In the genomic region with DNA sequence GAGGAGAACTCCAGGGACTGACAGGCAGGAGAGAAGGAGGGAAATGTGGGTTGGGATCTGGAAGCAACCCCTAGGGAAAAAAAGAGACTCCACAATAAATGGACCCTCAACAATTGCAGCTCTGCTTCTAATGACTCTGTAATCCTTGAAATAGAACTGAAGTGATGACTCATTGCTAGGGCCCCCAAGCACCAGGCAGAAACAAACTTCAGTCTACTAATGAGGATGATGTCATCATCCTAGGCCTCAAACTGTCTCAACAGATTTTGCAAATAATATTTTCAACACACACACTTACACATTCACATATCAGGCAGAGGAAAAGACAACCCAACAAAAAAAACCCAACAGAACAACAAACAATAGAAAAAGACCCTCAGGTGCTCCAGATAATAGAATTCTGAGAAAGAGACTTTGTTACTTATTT, we compare ENCODE assay signal across 1 cellular context.
TF ChIP-seq lines count a peak whose summit lies in the region.

No MANE protein-coding gene starts in this region.

TF ChIP-seq in K562, 482 proteins besides CTCF, POLR2A, EP300 and RAD21 (continued from another document):
- TF ChIP-seq, protein P1, sequence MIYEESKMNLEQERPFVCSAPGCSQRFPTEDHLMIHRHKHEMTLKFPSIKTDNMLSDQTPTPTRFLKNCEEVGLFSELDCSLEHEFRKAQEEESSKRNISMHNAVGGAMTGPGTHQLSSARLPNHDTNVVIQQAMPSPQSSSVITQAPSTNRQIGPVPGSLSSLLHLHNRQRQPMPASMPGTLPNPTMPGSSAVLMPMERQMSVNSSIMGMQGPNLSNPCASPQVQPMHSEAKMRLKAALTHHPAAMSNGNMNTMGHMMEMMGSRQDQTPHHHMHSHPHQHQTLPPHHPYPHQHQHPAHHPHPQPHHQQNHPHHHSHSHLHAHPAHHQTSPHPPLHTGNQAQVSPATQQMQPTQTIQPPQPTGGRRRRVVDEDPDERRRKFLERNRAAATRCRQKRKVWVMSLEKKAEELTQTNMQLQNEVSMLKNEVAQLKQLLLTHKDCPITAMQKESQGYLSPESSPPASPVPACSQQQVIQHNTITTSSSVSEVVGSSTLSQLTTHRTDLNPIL (CRISPR knock-in tag; IDR thresholded peaks at IDR 0.05) = no peak
- TF ChIP-seq, protein P2, sequence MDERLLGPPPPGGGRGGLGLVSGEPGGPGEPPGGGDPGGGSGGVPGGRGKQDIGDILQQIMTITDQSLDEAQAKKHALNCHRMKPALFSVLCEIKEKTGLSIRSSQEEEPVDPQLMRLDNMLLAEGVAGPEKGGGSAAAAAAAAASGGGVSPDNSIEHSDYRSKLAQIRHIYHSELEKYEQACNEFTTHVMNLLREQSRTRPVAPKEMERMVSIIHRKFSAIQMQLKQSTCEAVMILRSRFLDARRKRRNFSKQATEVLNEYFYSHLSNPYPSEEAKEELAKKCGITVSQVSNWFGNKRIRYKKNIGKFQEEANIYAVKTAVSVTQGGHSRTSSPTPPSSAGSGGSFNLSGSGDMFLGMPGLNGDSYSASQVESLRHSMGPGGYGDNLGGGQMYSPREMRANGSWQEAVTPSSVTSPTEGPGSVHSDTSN (CRISPR knock-in tag; IDR thresholded peaks at IDR 0.05; ENCODE audit: low read depth) = no peak
- TF ChIP-seq, protein P2 (tag; conservative IDR thresholded peaks at IDR 0.05; ENCODE audit: low read depth) = no peak
- TF ChIP-seq TRIM24 (IDR thresholded peaks at IDR 0.05) (peak in 1 of 2 experiments; percentile 25; a peak in 1 of 4 replicates), C11orf30 (IDR thresholded peaks at IDR 0.05; ENCODE audit: low read depth) (peak; percentile 82), BACH1 (tag; IDR thresholded peaks at IDR 0.05) (peak; percentile 80), MEIS2 (IDR thresholded peaks at IDR 0.05; ENCODE audit: partially characterized antibody) (peak; percentile 2), ZFX (CRISPR knock-in tag; IDR thresholded peaks at IDR 0.05) (peak; percentile 70), ZNF75A (CRISPR knock-in tag; IDR thresholded peaks at IDR 0.05) (no peak), NFIX (CRISPR knock-in tag; IDR thresholded peaks at IDR 0.05; ENCODE audit: low read depth) (no peak), MXI1 (IDR thresholded peaks at IDR 0.05; ENCODE audit: low read depth, low read length) (no peak), MTA2 (IDR thresholded peaks at IDR 0.05; ENCODE audit: low read depth) (peak; percentile 14; the same call in 1 of the 2 replicates), TCF7L2 (IDR thresholded peaks at IDR 0.05; ENCODE audit: low read depth, low read length) (no peak), NFRKB (IDR thresholded peaks at IDR 0.05; ENCODE audit: low read depth) (no peak), ZNF347 (CRISPR knock-in tag; IDR thresholded peaks at IDR 0.05; ENCODE audit: low read depth) (no peak), WHSC1 (IDR thresholded peaks at IDR 0.05; ENCODE audit: low read length) (no peak), RFX1 (IDR thresholded peaks at IDR 0.05) (no peak; the same call in 1 of the 2 replicates), NFE2 (IDR thresholded peaks at IDR 0.05; ENCODE audit: low read depth) (peak; percentile 78), ZNF57 (CRISPR knock-in tag; IDR thresholded peaks at IDR 0.05) (no peak), XRCC5 (IDR thresholded peaks at IDR 0.05; ENCODE audit: low read depth, low read length) (no peak), CBFB (CRISPR knock-in tag; IDR thresholded peaks at IDR 0.05) (no peak), ZNF316 (IDR thresholded peaks at IDR 0.05) (peak; percentile 86), ZNF311 (CRISPR knock-in tag; IDR thresholded peaks at IDR 0.05) (no peak), MTA1 (IDR thresholded peaks at IDR 0.05; ENCODE audit: borderline replicate concordance) (0 out of 2 replicates have a peak, but pooled peaks have one; percentile 75), ZNF589 (CRISPR knock-in tag; IDR thresholded peaks at IDR 0.05; ENCODE audit: low read depth) (0 out of 2 replicates have a peak, but pooled peaks have one; percentile 33), ASH1L (IDR thresholded peaks at IDR 0.05; ENCODE audit: borderline replicate concordance, low read depth, partially characterized antibody) (no peak), MAFK (IDR thresholded peaks at IDR 0.05; ENCODE audit: low read length) (peak; percentile 33; the same call in 1 of the 2 replicates), PURB (CRISPR knock-in tag; IDR thresholded peaks at IDR 0.05; ENCODE audit: low read depth) (no peak), BRD4 (IDR thresholded peaks at IDR 0.05) (no peak), ZNF239 (CRISPR knock-in tag; IDR thresholded peaks at IDR 0.05) (no peak), DPF2 (IDR thresholded peaks at IDR 0.05) (peak; percentile 87), JUNB (CRISPR knock-in tag; conservative IDR thresholded peaks at IDR 0.05) (peak; percentile 99), EHMT2 (IDR thresholded peaks at IDR 0.05) (no peak), SMARCB1 (IDR thresholded peaks at IDR 0.05; ENCODE audit: insufficient read length, low read depth) (no peak), SMARCC2 (IDR thresholded peaks at IDR 0.05; ENCODE audit: low read depth) (no peak), HLTF (IDR thresholded peaks at IDR 0.05) (no peak), JUND (IDR thresholded peaks at IDR 0.05; ENCODE audit: borderline replicate concordance, low read depth, low read length) (peak; percentile 98), JUND (tag; IDR thresholded peaks at IDR 0.05; ENCODE audit: borderline replicate concordance, low read depth, low read length) (peak; percentile 99), ZBED1 (IDR thresholded peaks at IDR 0.05) (no peak), ATF1 (CRISPR knock-in tag; IDR thresholded peaks at IDR 0.05) (no peak), ATF1 (tag; IDR thresholded peaks at IDR 0.05) (peak; percentile 78)
- TF ChIP-seq, protein P3, sequence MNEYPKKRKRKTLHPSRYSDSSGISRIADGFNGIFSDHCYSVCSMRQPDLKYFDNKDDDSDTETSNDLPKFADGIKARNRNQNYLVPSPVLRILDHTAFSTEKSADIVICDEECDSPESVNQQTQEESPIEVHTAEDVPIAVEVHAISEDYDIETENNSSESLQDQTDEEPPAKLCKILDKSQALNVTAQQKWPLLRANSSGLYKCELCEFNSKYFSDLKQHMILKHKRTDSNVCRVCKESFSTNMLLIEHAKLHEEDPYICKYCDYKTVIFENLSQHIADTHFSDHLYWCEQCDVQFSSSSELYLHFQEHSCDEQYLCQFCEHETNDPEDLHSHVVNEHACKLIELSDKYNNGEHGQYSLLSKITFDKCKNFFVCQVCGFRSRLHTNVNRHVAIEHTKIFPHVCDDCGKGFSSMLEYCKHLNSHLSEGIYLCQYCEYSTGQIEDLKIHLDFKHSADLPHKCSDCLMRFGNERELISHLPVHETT (CRISPR knock-in tag; conservative IDR thresholded peaks at IDR 0.05 in 1 of 2, IDR thresholded peaks at IDR 0.05 in 1 of 2) = peak in 1 of 2 experiments; percentile 34; a peak in 1 of 4 replicates
- TF ChIP-seq, protein P4, sequence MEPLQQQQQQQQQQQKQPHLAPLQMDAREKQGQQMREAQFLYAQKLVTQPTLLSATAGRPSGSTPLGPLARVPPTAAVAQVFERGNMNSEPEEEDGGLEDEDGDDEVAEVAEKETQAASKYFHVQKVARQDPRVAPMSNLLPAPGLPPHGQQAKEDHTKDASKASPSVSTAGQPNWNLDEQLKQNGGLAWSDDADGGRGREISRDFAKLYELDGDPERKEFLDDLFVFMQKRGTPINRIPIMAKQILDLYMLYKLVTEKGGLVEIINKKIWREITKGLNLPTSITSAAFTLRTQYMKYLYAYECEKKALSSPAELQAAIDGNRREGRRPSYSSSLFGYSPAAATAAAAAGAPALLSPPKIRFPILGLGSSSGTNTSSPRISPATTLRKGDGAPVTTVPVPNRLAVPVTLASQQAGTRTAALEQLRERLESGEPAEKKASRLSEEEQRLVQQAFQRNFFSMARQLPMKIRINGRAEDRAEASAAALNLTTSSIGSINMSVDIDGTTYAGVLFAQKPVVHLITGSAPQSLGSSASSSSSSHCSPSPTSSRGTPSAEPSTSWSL (CRISPR knock-in tag; IDR thresholded peaks at IDR 0.05; ENCODE audit: borderline replicate concordance) = no peak
- TF ChIP-seq, protein P5, sequence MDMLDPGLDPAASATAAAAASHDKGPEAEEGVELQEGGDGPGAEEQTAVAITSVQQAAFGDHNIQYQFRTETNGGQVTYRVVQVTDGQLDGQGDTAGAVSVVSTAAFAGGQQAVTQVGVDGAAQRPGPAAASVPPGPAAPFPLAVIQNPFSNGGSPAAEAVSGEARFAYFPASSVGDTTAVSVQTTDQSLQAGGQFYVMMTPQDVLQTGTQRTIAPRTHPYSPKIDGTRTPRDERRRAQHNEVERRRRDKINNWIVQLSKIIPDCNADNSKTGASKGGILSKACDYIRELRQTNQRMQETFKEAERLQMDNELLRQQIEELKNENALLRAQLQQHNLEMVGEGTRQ (CRISPR knock-in tag; IDR thresholded peaks at IDR 0.05) = no peak
- TF ChIP-seq, protein P6, sequence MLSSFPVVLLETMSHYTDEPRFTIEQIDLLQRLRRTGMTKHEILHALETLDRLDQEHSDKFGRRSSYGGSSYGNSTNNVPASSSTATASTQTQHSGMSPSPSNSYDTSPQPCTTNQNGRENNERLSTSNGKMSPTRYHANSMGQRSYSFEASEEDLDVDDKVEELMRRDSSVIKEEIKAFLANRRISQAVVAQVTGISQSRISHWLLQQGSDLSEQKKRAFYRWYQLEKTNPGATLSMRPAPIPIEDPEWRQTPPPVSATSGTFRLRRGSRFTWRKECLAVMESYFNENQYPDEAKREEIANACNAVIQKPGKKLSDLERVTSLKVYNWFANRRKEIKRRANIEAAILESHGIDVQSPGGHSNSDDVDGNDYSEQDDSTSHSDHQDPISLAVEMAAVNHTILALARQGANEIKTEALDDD (IDR thresholded peaks at IDR 0.05) = peak; percentile 21; the same call in 1 of the 2 replicates
- TF ChIP-seq, protein P7, sequence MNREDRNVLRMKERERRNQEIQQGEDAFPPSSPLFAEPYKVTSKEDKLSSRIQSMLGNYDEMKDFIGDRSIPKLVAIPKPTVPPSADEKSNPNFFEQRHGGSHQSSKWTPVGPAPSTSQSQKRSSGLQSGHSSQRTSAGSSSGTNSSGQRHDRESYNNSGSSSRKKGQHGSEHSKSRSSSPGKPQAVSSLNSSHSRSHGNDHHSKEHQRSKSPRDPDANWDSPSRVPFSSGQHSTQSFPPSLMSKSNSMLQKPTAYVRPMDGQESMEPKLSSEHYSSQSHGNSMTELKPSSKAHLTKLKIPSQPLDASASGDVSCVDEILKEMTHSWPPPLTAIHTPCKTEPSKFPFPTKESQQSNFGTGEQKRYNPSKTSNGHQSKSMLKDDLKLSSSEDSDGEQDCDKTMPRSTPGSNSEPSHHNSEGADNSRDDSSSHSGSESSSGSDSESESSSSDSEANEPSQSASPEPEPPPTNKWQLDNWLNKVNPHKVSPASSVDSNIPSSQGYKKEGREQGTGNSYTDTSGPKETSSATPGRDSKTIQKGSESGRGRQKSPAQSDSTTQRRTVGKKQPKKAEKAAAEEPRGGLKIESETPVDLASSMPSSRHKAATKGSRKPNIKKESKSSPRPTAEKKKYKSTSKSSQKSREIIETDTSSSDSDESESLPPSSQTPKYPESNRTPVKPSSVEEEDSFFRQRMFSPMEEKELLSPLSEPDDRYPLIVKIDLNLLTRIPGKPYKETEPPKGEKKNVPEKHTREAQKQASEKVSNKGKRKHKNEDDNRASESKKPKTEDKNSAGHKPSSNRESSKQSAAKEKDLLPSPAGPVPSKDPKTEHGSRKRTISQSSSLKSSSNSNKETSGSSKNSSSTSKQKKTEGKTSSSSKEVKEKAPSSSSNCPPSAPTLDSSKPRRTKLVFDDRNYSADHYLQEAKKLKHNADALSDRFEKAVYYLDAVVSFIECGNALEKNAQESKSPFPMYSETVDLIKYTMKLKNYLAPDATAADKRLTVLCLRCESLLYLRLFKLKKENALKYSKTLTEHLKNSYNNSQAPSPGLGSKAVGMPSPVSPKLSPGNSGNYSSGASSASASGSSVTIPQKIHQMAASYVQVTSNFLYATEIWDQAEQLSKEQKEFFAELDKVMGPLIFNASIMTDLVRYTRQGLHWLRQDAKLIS (CRISPR knock-in tag; IDR thresholded peaks at IDR 0.05) = no peak
- TF ChIP-seq, protein P8, sequence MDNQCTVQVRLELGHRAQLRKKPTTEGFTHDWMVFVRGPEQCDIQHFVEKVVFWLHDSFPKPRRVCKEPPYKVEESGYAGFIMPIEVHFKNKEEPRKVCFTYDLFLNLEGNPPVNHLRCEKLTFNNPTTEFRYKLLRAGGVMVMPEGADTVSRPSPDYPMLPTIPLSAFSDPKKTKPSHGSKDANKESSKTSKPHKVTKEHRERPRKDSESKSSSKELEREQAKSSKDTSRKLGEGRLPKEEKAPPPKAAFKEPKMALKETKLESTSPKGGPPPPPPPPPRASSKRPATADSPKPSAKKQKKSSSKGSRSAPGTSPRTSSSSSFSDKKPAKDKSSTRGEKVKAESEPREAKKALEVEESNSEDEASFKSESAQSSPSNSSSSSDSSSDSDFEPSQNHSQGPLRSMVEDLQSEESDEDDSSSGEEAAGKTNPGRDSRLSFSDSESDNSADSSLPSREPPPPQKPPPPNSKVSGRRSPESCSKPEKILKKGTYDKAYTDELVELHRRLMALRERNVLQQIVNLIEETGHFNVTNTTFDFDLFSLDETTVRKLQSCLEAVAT (IDR thresholded peaks at IDR 0.05) = no peak
- TF ChIP-seq, protein P9, sequence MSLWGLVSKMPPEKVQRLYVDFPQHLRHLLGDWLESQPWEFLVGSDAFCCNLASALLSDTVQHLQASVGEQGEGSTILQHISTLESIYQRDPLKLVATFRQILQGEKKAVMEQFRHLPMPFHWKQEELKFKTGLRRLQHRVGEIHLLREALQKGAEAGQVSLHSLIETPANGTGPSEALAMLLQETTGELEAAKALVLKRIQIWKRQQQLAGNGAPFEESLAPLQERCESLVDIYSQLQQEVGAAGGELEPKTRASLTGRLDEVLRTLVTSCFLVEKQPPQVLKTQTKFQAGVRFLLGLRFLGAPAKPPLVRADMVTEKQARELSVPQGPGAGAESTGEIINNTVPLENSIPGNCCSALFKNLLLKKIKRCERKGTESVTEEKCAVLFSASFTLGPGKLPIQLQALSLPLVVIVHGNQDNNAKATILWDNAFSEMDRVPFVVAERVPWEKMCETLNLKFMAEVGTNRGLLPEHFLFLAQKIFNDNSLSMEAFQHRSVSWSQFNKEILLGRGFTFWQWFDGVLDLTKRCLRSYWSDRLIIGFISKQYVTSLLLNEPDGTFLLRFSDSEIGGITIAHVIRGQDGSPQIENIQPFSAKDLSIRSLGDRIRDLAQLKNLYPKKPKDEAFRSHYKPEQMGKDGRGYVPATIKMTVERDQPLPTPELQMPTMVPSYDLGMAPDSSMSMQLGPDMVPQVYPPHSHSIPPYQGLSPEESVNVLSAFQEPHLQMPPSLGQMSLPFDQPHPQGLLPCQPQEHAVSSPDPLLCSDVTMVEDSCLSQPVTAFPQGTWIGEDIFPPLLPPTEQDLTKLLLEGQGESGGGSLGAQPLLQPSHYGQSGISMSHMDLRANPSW (CRISPR knock-in tag; IDR thresholded peaks at IDR 0.05) = no peak
TF ChIP-seq in K562: peak in this region for 43.
